ENCODE assay signal across 14 cellular contexts in the genomic region with DNA sequence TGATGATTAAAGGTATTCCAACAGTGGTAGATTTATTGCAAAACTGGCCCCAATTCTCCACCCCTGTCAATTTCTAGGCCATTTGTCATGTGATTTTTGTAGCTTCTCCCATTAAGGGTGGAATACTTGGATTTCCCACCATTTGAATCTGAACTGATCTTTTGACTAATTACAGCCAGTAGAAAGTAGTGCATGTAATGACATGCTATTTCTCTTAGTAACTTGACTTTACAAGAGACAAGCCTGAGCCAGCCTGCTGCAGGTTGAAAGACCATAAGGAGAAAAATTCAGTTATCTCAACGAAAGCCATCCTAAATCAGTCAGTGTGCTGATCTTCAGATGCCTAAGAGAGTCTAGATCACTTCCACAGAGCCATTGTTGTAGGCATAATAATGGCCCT.
DNase-seq lines count a peak whose midpoint lies in the region; TF ChIP-seq lines count a peak whose summit lies in the region.
"Had no signal": no experiment of that assay in that cellular context is flagged by ENCODE, and none has a peak within 500 bp of the region (broad histone marks: within the 10 kb centered on the region; RNA-seq: fewer than 3 reads in every experiment).

No MANE protein-coding gene starts in this region.

- no peak for TF ChIP-seq CTCF in epithelial cell of esophagus (IDR thresholded peaks at IDR 0.05; ENCODE audit: insufficient read depth, low read depth, low read length, missing control alignments)

- DNase-seq in COR-L47 (lab: John Stamatoyannopoulos, UW) (peak; percentile 6), NCI-H1105 (lab: John Stamatoyannopoulos, UW) (peak; percentile 4), NCI-H2227 (lab: John Stamatoyannopoulos, UW; ENCODE audit: unreplicated experiment) (peak; percentile 22), epithelial cell of esophagus (ENCODE audit: low read depth) (peak; percentile 77), DMS 273 treated with DMSO at 0.1 percent for 48 hours (lab: John Stamatoyannopoulos, UW) (no peak), NOMO-1 treated with DMSO at 0.1 percent for 48 hours (lab: John Stamatoyannopoulos, UW; ENCODE audit: unreplicated experiment) (no peak), NCI-H1092 treated with DMSO at 0.1 percent for 48 hours (lab: John Stamatoyannopoulos, UW) (no peak)
- DNase-seq: Caco-2; CD8-positive, alpha-beta memory T cell; DMS153; DMS79; GDM1; H9 had no signal

- no peak overlapping the region for H3K4me3 ChIP-seq in epithelial cell of esophagus (ENCODE audit: low read length)
- H3K4me3 ChIP-seq: BLaER1 treated with 17β-estradiol and CSF1 and Interleukin-3, amounts not matched to agents 10 nM and 100 nM had no signal

Comparison
In these comparisons a context has a peak if more than half of its experiments do, and no peak if none do; other contexts are left out.
1. DNase-seq: peak in COR-L47 (single experiment), NCI-H1105 (single experiment), NCI-H2227 (single experiment) and epithelial cell of esophagus (single experiment); none in DMS 273 treated with DMSO at 0.1 percent for 48 hours (single experiment), NOMO-1 treated with DMSO at 0.1 percent for 48 hours (single experiment) and NCI-H1092 treated with DMSO at 0.1 percent for 48 hours (single experiment).